8 cellular contexts compared by ENCODE assay signal in the genomic region with DNA sequence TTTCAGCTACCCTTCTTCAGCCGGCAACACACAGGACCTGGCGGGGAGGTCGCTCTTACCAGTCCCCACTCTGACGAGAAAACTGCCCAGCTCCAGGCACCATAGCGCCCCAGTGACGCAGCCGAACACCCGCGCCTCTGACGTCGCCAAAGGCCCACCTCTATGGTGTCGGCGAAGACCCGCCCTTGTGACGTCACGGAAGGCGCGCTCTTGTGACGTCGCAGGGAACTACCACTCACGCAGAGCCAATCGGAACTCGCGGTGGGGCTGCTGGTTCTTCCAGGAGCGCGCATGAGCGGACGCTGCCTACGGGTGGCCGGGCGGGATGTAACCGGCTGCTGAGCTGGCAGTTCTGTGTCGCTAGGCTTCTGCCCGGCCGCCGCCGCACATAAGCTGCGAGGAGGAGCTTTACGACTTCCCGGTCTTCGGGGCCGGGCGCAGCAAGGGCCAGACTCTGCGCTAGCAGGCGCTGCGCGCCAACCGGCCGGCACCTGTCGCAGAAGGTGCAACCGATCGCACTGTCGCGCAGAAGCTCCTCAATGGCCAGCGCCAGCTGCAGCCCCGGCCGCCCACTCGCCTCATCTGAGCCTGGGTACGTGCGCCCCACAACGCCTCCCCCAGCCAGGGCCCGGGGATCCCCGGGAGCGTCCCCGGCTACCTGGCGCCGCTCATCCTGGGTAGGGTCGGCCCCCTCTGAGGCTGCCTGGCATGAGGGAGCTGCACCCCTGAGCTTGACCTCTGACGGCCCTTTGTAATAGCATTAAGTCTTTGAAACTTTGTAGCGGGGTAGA.
A peak's percentile ranks its signal among the peaks of the same experiment; 100 is the strongest.
DNase-seq lines count a peak whose midpoint lies in the region; ATAC-seq and TF ChIP-seq lines count a peak whose summit lies in the region.
"Not testable (repeated sequence)": the region's sequence is repeated elsewhere in the genome, so short reads cannot be mapped to it uniquely, and the experiment has no call there.

No MANE protein-coding gene starts in this region.

- H3K9me3 ChIP-seq in PC-9 (ENCODE audit: insufficient read depth, low read depth); esophagus muscularis mucosa; muscle layer of duodenum (ENCODE audit: control insufficient read depth in 1 of 2, low read length in 2 of 2): not testable (repeated sequence)

- CTCF ChIA-PET in PC-9 (lab: Charles Lee): interaction anchor here (1.6 kb wide), 1 partner anchor 58 kb away, joined by 4 read pairs; no protein-coding TSS in a partner anchor

- not testable (repeated sequence) for H3K4me1 Mint-ChIP-seq in activated T-cell treated with anti-CD3 and anti-CD28 coated beads, Interleukin-2, amount 50 U/mL, for 4 hours (ENCODE audit: low read depth)

- H3K4me1 ChIP-seq in PC-9 (replicated peaks; ENCODE audit: insufficient read depth); muscle layer of duodenum (ENCODE audit: control insufficient read depth in 1 of 2, insufficient read depth in 2 of 2, low read length in 2 of 2): not testable (repeated sequence)
- H3K4me1 ChIP-seq in esophagus muscularis mucosa: peaks cover 4 to 14% (median 7%) of the 10 kb centered on the region in 4 donors

- not testable (repeated sequence) for TF ChIP-seq CTCF in PC-9 (conservative IDR thresholded peaks at IDR 0.05)
- TF ChIP-seq CTCF in esophagus muscularis mucosa (IDR thresholded peaks at IDR 0.05): peak in 1 of 3 experiments; percentile 26

- WGBS in esophagus muscularis mucosa: 3% methylated on average over 16 of the region's 70 CpGs

- not testable (repeated sequence) for BruUV-seq in PC-9 (replicated peaks; lab: Mats Ljungman, UMichigan)

- peak; percentile 100 for ATAC-seq in GM21723 (IDR thresholded peaks at IDR 0.05; ENCODE audit: unreplicated experiment)
- ATAC-seq in activated T-cell treated with anti-CD3 and anti-CD28 coated beads, Interleukin-2, amount 50 U/mL, for 4 hours: peak; percentile 99

- H3K79me2 ChIP-seq in PC-9 (ENCODE audit: low read depth): peaks cover 35% of the 10 kb centered on the region

- not testable (repeated sequence) for H3K9me3 Mint-ChIP-seq in activated T-cell treated with anti-CD3 and anti-CD28 coated beads, Interleukin-2, amount 50 U/mL, for 4 hours

- in situ Hi-C loops in KBM-7 (cut with MboI; ENCODE audit: low pct_unique_long_range_greater_than_20kb, low sequenced_read_pairs): not testable (repeated sequence)

- peak overlapping the region; percentile 75 for H3K27ac ChIP-seq in PC-9
- H3K27ac ChIP-seq in esophagus muscularis mucosa (replicated peaks in 1 of 4): peak overlapping the region; percentile 82 to 85 (median 84)
- peak overlapping the region; percentile 51 for H3K27ac ChIP-seq in muscle layer of duodenum (ENCODE audit: low read length)

- not testable (repeated sequence) for H3K9me2 ChIP-seq in PC-9 (ENCODE audit: insufficient read depth)

- TF ChIP-seq POLR2A in esophagus muscularis mucosa (IDR thresholded peaks at IDR 0.05; ENCODE audit: low read depth): peak; percentile 52

- H3K4me3 Mint-ChIP-seq in activated T-cell treated with anti-CD3 and anti-CD28 coated beads, Interleukin-2, amount 50 U/mL, for 4 hours: peak overlapping the region; percentile 95

- not testable (repeated sequence) for H3K27me3 Mint-ChIP-seq in activated T-cell treated with anti-CD3 and anti-CD28 coated beads, Interleukin-2, amount 50 U/mL, for 4 hours (ENCODE audit: low read depth)

- peak; percentile 99 for DNase-seq in DMS53 (lab: John Stamatoyannopoulos, UW)
- peak; percentile 99 for DNase-seq in KBM-7
- DNase-seq in PC-9: peak; percentile 97 to 100
- peak; percentile 100 for DNase-seq in activated T-cell treated with anti-CD3 and anti-CD28 coated beads, Interleukin-2, amount 50 U/mL, for 4 hours
- peak; percentile 100 for DNase-seq in esophagus muscularis mucosa (ENCODE audit: extremely low spot score)
- DNase-seq in stimulated activated CD8-positive, alpha-beta memory T cell treated with anti-CD3 and anti-CD28 coated beads, Interleukin-7, amount 100 ng/mL, for 24 hours (ENCODE audit: low read depth): peak; percentile 100

- not testable (repeated sequence) for H3K27me3 ChIP-seq in PC-9 (ENCODE audit: insufficient read depth, low read depth); esophagus muscularis mucosa; muscle layer of duodenum (ENCODE audit: low read depth, low read length)

- not testable (repeated sequence) for H3K36me3 Mint-ChIP-seq in activated T-cell treated with anti-CD3 and anti-CD28 coated beads, Interleukin-2, amount 50 U/mL, for 4 hours (ENCODE audit: insufficient read depth)

- H3K4me3 ChIP-seq in PC-9: peak overlapping the region; percentile 95
- peak overlapping the region; percentile 71 to 75 (median 74) for H3K4me3 ChIP-seq in esophagus muscularis mucosa
- peak overlapping the region in 1 of 2 donors; percentile 58 for H3K4me3 ChIP-seq in muscle layer of duodenum (ENCODE audit: low read depth in 1 of 2, low read length in 2 of 2)

- peak overlapping the region; percentile 76 for H2AFZ ChIP-seq in PC-9

- H3K4me2 ChIP-seq in PC-9: peak overlapping the region; percentile 69

- H3K36me3 ChIP-seq in PC-9 (ENCODE audit: low read depth); esophagus muscularis mucosa; muscle layer of duodenum (ENCODE audit: control insufficient read depth in 1 of 2, insufficient read depth in 2 of 2, low read length in 2 of 2): not testable (repeated sequence)

- H4K20me1 ChIP-seq in PC-9 (ENCODE audit: insufficient read depth): not testable (repeated sequence)

- intact Hi-C loops in PC-9 (cut with micrococcal nuclease; ENCODE audit: unreplicated experiment): loop anchor here (5.0 to 10.0 kb wide), 3 partner anchors 120 to 342 kb away; a partner anchor contains a TSS
- intact Hi-C loops in esophagus muscularis mucosa (cut with DNase I): not testable (repeated sequence)

- POLR2A ChIA-PET in PC-9 (lab: Charles Lee; ENCODE audit: unreplicated experiment): interaction anchor here (0.6 to 1.7 kb wide), 2 partner anchors 221 to 291 kb away, joined by 3 to 12 read pairs; no protein-coding TSS in a partner anchor

- not testable (repeated sequence) for H3F3A ChIP-seq in PC-9 (ENCODE audit: insufficient read depth, low read depth)

- not testable (repeated sequence) for TF ChIP-seq EP300 in esophagus muscularis mucosa (IDR thresholded peaks at IDR 0.05)
